Comparison of ENCODE assay signal across 17 cellular contexts in the genomic region with DNA sequence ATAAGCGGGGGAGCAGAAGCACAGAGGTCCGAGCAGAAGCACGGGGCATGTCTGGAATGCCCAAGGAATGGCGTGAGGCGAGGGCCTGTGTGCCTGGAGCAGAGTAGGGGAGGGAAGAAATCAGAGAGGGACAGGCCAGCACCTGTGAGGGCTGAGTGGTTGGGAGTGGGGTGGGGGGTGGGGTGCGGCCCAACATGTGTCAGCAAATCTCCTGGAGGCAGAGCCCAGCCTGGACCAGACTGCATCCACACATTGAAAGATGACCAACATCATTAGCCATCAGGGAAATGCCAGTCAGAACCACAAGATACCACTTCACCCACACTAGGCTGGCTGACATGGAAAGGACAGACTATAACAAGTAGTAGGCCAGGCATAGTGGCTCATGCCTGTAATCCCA. TPM values are rescaled to one million over a fixed set of nuclear protein-coding genes. Genes with fewer than 3 reads are reported as not detected.
DNase-seq lines count a peak whose midpoint lies in the region; ATAC-seq and TF ChIP-seq lines count a peak whose summit lies in the region.
"Had no signal": no experiment of that assay in that cellular context is flagged by ENCODE, and none has a peak within 500 bp of the region (broad histone marks: within the 10 kb centered on the region; RNA-seq: fewer than 3 reads in every experiment).

No MANE protein-coding gene starts in this region.

- H3K9me3 Mint-ChIP-seq in MCF 10A (ENCODE audit: unreplicated experiment), result no peaks in the 10 kb centered on the region
- H3K9me3 Mint-ChIP-seq in activated naive CD8-positive, alpha-beta T cell treated with anti-CD3 and anti-CD28 coated beads, Interleukin-2, amount 10 ng/mL, durations not matched to agents 7 days and 5 days, result no peaks in the 10 kb centered on the region
- no peaks in the 10 kb centered on the region for H3K9me3 Mint-ChIP-seq in memory B cell
- H3K9me3 Mint-ChIP-seq in type B pancreatic cell, result no peaks in the 10 kb centered on the region

- no peaks in the 10 kb centered on the region for H3K9me3 ChIP-seq in mammary epithelial cell (replicated peaks; ENCODE audit: insufficient read depth, low read length)
- H3K9me3 ChIP-seq: mucosa of descending colon, testis had no signal

- dilution Hi-C loops in mammary epithelial cell (cut with HindIII; ENCODE audit: low sequenced_read_pairs), result no loop called here

- no peaks in the 10 kb centered on the region for H3K27me3 ChIP-seq in mammary epithelial cell (ENCODE audit: insufficient read depth, low read length)
- H3K27me3 ChIP-seq: testis had no signal

- H3K36me3 ChIP-seq in mammary epithelial cell (ENCODE audit: insufficient read depth, low read length), result peaks cover 13% of the 10 kb centered on the region

- H2AFZ ChIP-seq in mammary epithelial cell (ENCODE audit: low read depth, low read length), result no peak overlapping the region

- H3K27me3 Mint-ChIP-seq in MCF 10A (ENCODE audit: insufficient read depth, unreplicated experiment) (no peaks in the 10 kb centered on the region), memory B cell (no peaks in the 10 kb centered on the region), type B pancreatic cell (no peaks in the 10 kb centered on the region)
- no peaks in the 10 kb centered on the region for H3K27me3 Mint-ChIP-seq in activated naive CD8-positive, alpha-beta T cell treated with anti-CD3 and anti-CD28 coated beads, Interleukin-2, amount 10 ng/mL, durations not matched to agents 7 days and 5 days
- H3K27me3 Mint-ChIP-seq: activated naive CD8-positive, alpha-beta T cell had no signal

- H3K4me3 ChIP-seq in mammary epithelial cell (replicated peaks in 1 of 3; ENCODE audit: insufficient read depth in 1 of 3, low read depth in 2 of 3, low read length in 3 of 3), result no peak overlapping the region
- H3K4me3 ChIP-seq: mucosa of descending colon, testis had no signal

- no TSS peak for BruUV-seq in mammary epithelial cell (replicated peaks; lab: Mats Ljungman, UMichigan)
- no TSS peak for BruUV-seq in MCF 10A (replicated peaks; lab: Mats Ljungman, UMichigan)

- H4K20me1 ChIP-seq in mammary epithelial cell (ENCODE audit: insufficient read depth, low read length), result no peaks in the 10 kb centered on the region

- peak overlapping the region; percentile 30 for H3K27ac ChIP-seq in mammary epithelial cell (ENCODE audit: insufficient read depth, low read depth, low read length)
- H3K27ac ChIP-seq: testis had no signal

- peak overlapping the region; percentile 22 for H3K9ac ChIP-seq in mammary epithelial cell (ENCODE audit: insufficient read depth, low read length)

- intact Hi-C loops in mammary epithelial cell (cut with micrococcal nuclease) (no loop called here), MCF 10A (cut with micrococcal nuclease) (no loop called here)

- WGBS in mammary epithelial cell (ENCODE audit: low coverage, missing lambda C conversion rate), result 12% methylated on average over 5 of the region's 6 CpGs

- DNase-seq in mammary epithelial cell, result peak; percentile 88
- DNase-seq in MCF 10A (ENCODE audit: unreplicated experiment), result no peak
- DNase-seq in activated naive CD8-positive, alpha-beta T cell treated with anti-CD3 and anti-CD28 coated beads, Interleukin-2, amount 10 ng/mL, durations not matched to agents 7 days and 5 days, result no peak
- no peak for DNase-seq in memory B cell (ENCODE audit: low spot score in 2 of 2)
- no peak for DNase-seq in type B pancreatic cell (ENCODE audit: extremely low spot score, unreplicated experiment)
- no peak for DNase-seq in DMS53 (lab: John Stamatoyannopoulos, UW)
- DNase-seq: activated CD8-positive, alpha-beta memory T cell treated with anti-CD3 and anti-CD28 coated beads, Interleukin-2, amount 50 U/mL, for 4 hours; erythroblast; head of caudate nucleus; mucosa of descending colon; NCI-H2029; NCI-H69; testis had no signal

- H3K36me3 Mint-ChIP-seq in MCF 10A (ENCODE audit: insufficient read depth, unreplicated experiment), result peaks cover 80% of the 10 kb centered on the region
- peaks cover 9% of the 10 kb centered on the region for H3K36me3 Mint-ChIP-seq in activated naive CD8-positive, alpha-beta T cell treated with anti-CD3 and anti-CD28 coated beads, Interleukin-2, amount 10 ng/mL, durations not matched to agents 7 days and 5 days
- H3K36me3 Mint-ChIP-seq in memory B cell, result peaks cover 22% of the 10 kb centered on the region
- H3K36me3 Mint-ChIP-seq in type B pancreatic cell, result peaks cover 8% of the 10 kb centered on the region
- H3K36me3 Mint-ChIP-seq: activated naive CD8-positive, alpha-beta T cell had no signal

- H3K27ac Mint-ChIP-seq in MCF 10A (ENCODE audit: low read depth, unreplicated experiment) (no peak overlapping the region), memory B cell (peak overlapping the region; percentile 93), type B pancreatic cell (peak overlapping the region; percentile 5)
- H3K27ac Mint-ChIP-seq in activated naive CD8-positive, alpha-beta T cell treated with anti-CD3 and anti-CD28 coated beads, Interleukin-2, amount 10 ng/mL, durations not matched to agents 7 days and 5 days, result peak overlapping the region; percentile 1

- in situ Hi-C loops in mammary epithelial cell (cut with MboI; ENCODE audit: low sequenced_read_pairs in 2 of 2), result no loop called here

- H3K4me1 ChIP-seq in mammary epithelial cell (ENCODE audit: insufficient read depth, low read length), result peaks cover 21% of the 10 kb centered on the region

- CTCF ChIA-PET in mammary epithelial cell (lab: Charles Lee; ENCODE audit: low non-redundant PET) (no interaction called here), MCF 10A (lab: Yijun Ruan, JAX) (interaction anchor here (0.6 to 1.7 kb wide), 5 partner anchors 10 to 39 kb away, joined by 4 to 6 read pairs (median 4); no protein-coding TSS in a partner anchor)

- peak overlapping the region; percentile 37 for H3K4me2 ChIP-seq in mammary epithelial cell (ENCODE audit: insufficient read depth, low read depth, low read length)

- H3K4me3 Mint-ChIP-seq in MCF 10A (ENCODE audit: unreplicated experiment) (no peak overlapping the region), memory B cell (peak overlapping the region; percentile 71), type B pancreatic cell (no peak overlapping the region)
- no peak overlapping the region for H3K4me3 Mint-ChIP-seq in activated naive CD8-positive, alpha-beta T cell treated with anti-CD3 and anti-CD28 coated beads, Interleukin-2, amount 10 ng/mL, durations not matched to agents 7 days and 5 days
- H3K4me3 Mint-ChIP-seq: activated naive CD8-positive, alpha-beta T cell had no signal

- H3K4me1 Mint-ChIP-seq in MCF 10A (ENCODE audit: insufficient read depth, unreplicated experiment), result peaks cover 21% of the 10 kb centered on the region
- peaks cover 28% of the 10 kb centered on the region for H3K4me1 Mint-ChIP-seq in activated naive CD8-positive, alpha-beta T cell treated with anti-CD3 and anti-CD28 coated beads, Interleukin-2, amount 10 ng/mL, durations not matched to agents 7 days and 5 days
- peaks cover 51% of the 10 kb centered on the region for H3K4me1 Mint-ChIP-seq in memory B cell
- peaks cover 12% of the 10 kb centered on the region for H3K4me1 Mint-ChIP-seq in type B pancreatic cell (ENCODE audit: unreplicated experiment)

- POLR2A ChIA-PET in MCF 10A (lab: Yijun Ruan, JAX), result interaction anchor here (0.6 to 1.2 kb wide), 3 partner anchors 11 to 63 kb away, joined by 3 to 4 read pairs (median 3); a partner anchor contains a TSS
- POLR2A ChIA-PET in activated naive CD8-positive, alpha-beta T cell treated with anti-CD3 and anti-CD28 coated beads, Interleukin-2, amount 10 ng/mL, durations not matched to agents 7 days and 5 days (lab: Charles Lee), result no interaction called here

- TF ChIP-seq CTCF in mammary epithelial cell (conservative IDR thresholded peaks at IDR 0.05 in 1 of 2, IDR thresholded peaks at IDR 0.05 in 1 of 2; ENCODE audit: extremely low read depth in 1 of 2, insufficient read depth in 1 of 2, low read depth in 1 of 2, low read length in 2 of 2) (no peak), MCF 10A (IDR thresholded peaks at IDR 0.05; ENCODE audit: unreplicated experiment) (no peak), type B pancreatic cell (conservative IDR thresholded peaks at IDR 0.05) (no peak)

- TF ChIP-seq POLR2A in GM18505 (IDR thresholded peaks at IDR 0.05; ENCODE audit: borderline replicate concordance, extremely low read depth, insufficient read depth, insufficient read length), result no peak

- peaks cover 90% of the 10 kb centered on the region for H3K79me2 ChIP-seq in mammary epithelial cell (ENCODE audit: insufficient read depth, low read length)

- ATAC-seq in activated naive CD8-positive, alpha-beta T cell treated with anti-CD3 and anti-CD28 coated beads, Interleukin-2, amount 10 ng/mL, durations not matched to agents 7 days and 5 days (ENCODE audit: low read depth), result no peak
- ATAC-seq in memory B cell (ENCODE audit: low read depth) (no peak), GM18505 (IDR thresholded peaks at IDR 0.05; ENCODE audit: unreplicated experiment) (no peak), HG02970 (IDR thresholded peaks at IDR 0.05; ENCODE audit: low FRiP score, unreplicated experiment) (no peak)
- ATAC-seq: mucosa of descending colon had no signal

RNA-seq across cellular contexts. Expression of a gene that starts 11.2 kb away (rescaled TPM):
- total RNA-seq in mammary epithelial cell (10 to 100 TPM; 19.5 to 69.5 TPM), MCF 10A (2022) (71.7 and 83.5 TPM in 2 replicates), type B pancreatic cell (ENCODE audit: low replicate concordance) (80.4 and 111 TPM in 2 replicates)
- polyA plus RNA-seq in mammary epithelial cell, result 16.9 TPM
- 32.6 TPM for polyA minus RNA-seq in mammary epithelial cell
- total RNA-seq in activated naive CD8-positive, alpha-beta T cell treated with anti-CD3 and anti-CD28 coated beads, Interleukin-2, amount 10 ng/mL, durations not matched to agents 7 days and 5 days, result 100 to 1,000 TPM; 128 to 129 TPM

RNA-seq across cellular contexts. Expression of a gene that starts 26.2 kb away (rescaled TPM):
- total RNA-seq in mammary epithelial cell (under 1 TPM in 1 of 2 donors, not detected in 1; 0.66 TPM), MCF 10A (2022) (2.0 and 2.7 TPM in 2 replicates), type B pancreatic cell (ENCODE audit: low replicate concordance) (2.2 and 3.7 TPM in 2 replicates)
- 0.22 TPM for polyA plus RNA-seq in mammary epithelial cell
- 0.41 TPM for polyA minus RNA-seq in mammary epithelial cell
- total RNA-seq in activated naive CD8-positive, alpha-beta T cell treated with anti-CD3 and anti-CD28 coated beads, Interleukin-2, amount 10 ng/mL, durations not matched to agents 7 days and 5 days, result 1 to 10 TPM; 4.8 TPM
- total RNA-seq: M059J had no signal

RNA-seq across cellular contexts. Expression of a gene that starts 29.0 kb away (rescaled TPM):
- total RNA-seq in mammary epithelial cell (10 to 100 TPM in 1 of 2 donors, 1 to 10 TPM in 1; 9.5 to 18.6 TPM), MCF 10A (2022) (21.0 and 21.8 TPM in 2 replicates), type B pancreatic cell (ENCODE audit: low replicate concordance) (32.2 and 35.6 TPM in 2 replicates)
- 41.3 TPM for polyA plus RNA-seq in mammary epithelial cell
- 4.1 TPM for polyA minus RNA-seq in mammary epithelial cell
- 10 to 100 TPM; 24.8 to 26.2 TPM for total RNA-seq in activated naive CD8-positive, alpha-beta T cell treated with anti-CD3 and anti-CD28 coated beads, Interleukin-2, amount 10 ng/mL, durations not matched to agents 7 days and 5 days

RNA-seq across cellular contexts. Expression of a gene that starts 42.9 kb away (rescaled TPM):
- total RNA-seq in mammary epithelial cell (10 to 100 TPM; 32.9 to 48.0 TPM), MCF 10A (2022) (22.0 and 22.5 TPM in 2 replicates), type B pancreatic cell (ENCODE audit: low replicate concordance) (44.7 and 63.7 TPM in 2 replicates)
- 15.2 TPM for polyA plus RNA-seq in mammary epithelial cell
- polyA minus RNA-seq in mammary epithelial cell, result 15.8 TPM
- 10 to 100 TPM; 29.5 to 31.9 TPM for total RNA-seq in activated naive CD8-positive, alpha-beta T cell treated with anti-CD3 and anti-CD28 coated beads, Interleukin-2, amount 10 ng/mL, durations not matched to agents 7 days and 5 days

RNA-seq across cellular contexts. Expression of a gene that starts 48.8 kb away (rescaled TPM):
- 10 to 100 TPM in 1 of 2 donors, 1 to 10 TPM in 1; 6.2 to 26.7 TPM for total RNA-seq in mammary epithelial cell
- polyA plus RNA-seq in mammary epithelial cell, result 6.4 TPM
- polyA minus RNA-seq in mammary epithelial cell, result 3.0 TPM
- total RNA-seq in MCF 10A (2022), result 27.0 and 39.8 TPM in 2 replicates
- total RNA-seq in activated naive CD8-positive, alpha-beta T cell treated with anti-CD3 and anti-CD28 coated beads, Interleukin-2, amount 10 ng/mL, durations not matched to agents 7 days and 5 days, result 10 to 100 TPM; 20.8 to 24.2 TPM
- 6.9 and 8.4 TPM in 2 replicates for total RNA-seq in type B pancreatic cell (ENCODE audit: low replicate concordance)
